ENCODE assay signal across 8 cellular contexts in the genomic region with DNA sequence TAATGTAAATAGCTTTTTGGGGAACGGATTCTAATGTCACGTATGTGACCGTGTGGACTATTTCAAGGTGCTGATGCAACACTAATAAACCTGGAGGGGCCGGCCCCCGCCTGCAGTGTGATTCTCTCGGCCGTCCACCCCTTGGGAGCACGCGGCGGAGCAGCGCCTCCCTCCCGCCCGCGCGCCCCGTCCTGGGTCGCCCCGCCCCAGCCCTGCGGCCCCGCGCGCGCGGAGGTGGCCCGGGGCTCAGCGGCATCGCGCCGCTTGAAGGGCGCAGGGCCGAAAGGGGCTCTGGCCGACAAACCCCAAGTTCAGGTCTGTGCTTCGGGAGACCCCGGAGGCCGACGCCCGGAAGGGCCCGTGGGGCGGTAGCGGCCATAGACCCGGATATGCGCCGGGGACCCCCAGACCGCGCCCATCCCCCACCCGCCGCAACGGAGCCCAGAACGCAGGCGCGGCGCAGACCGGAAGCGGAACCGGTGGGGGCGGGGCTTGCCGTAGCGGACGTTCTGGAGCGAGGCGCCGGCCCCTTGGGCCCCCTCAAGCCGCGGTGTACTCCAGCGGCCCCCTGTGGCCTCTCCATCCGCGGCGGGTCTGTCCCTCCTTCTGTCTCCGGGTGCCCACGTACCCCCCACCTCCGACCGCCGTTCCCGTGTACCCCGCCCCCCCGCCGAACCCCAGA. TPM values are rescaled to one million over a fixed set of nuclear protein-coding genes. Genes with fewer than 3 reads are reported as not detected.
DNase-seq lines count a peak whose midpoint lies in the region; ATAC-seq and TF ChIP-seq lines count a peak whose summit lies in the region.

Gene TEX22 (plus strand): TSS at position 495 of the 682 bp plus-strand sequence. CDS start 803 bp downstream, outside the sequence.

- peak within 1 kb of the TSS; percentile 97 for H3K4me2 ChIP-seq in OCI-LY7 (ENCODE audit: low read length)

- peak; percentile 76 for ATAC-seq in GM21360 (IDR thresholded peaks at IDR 0.05; ENCODE audit: unreplicated experiment)

- BruUV-seq in OCI-LY7 (replicated peaks; lab: Mats Ljungman, UMichigan) = TSS peak; percentile 90

- peak within 1 kb of the TSS; percentile 67 for H3K4me3 ChIP-seq in HUES48 (ENCODE audit: low read depth, low read length)
- peak within 1 kb of the TSS; percentile 86 for H3K4me3 ChIP-seq in OCI-LY7 (ENCODE audit: low read depth, low read length, poor library complexity, severe bottlenecking)
- peak within 1 kb of the TSS; percentile 66 to 83 for H3K4me3 ChIP-seq in muscle layer of duodenum (ENCODE audit: low read depth in 1 of 2, low read length in 2 of 2)

- H4K20me1 ChIP-seq in OCI-LY7 (ENCODE audit: insufficient read depth, low read length) = no peaks in the 10 kb centered on the region

- peak; percentile 73 for TF ChIP-seq POLR2A in erythroblast (IDR thresholded peaks at IDR 0.05; ENCODE audit: low read length)

- peak; percentile 69 for DNase-seq in CMK (ENCODE audit: low read depth)
- peak; percentile 93 for DNase-seq in OCI-LY7 (ENCODE audit: low spot score)
- DNase-seq in activated T-cell treated with anti-CD3 and anti-CD28 coated beads for 4 hours = peak; percentile 93
- peak; percentile 90 to 93 for DNase-seq in erythroblast (lab: John Stamatoyannopoulos, UW)
- peak; percentile 86 to 89 for DNase-seq in stimulated activated CD8-positive, alpha-beta memory T cell treated with anti-CD3 and anti-CD28 coated beads, Interleukin-7, amount 100 ng/mL, for 1 hour (ENCODE audit: low read depth in 2 of 2)

- 0 out of 2 replicates have a peak, but pooled peaks cover 4% of the 10 kb centered on the region for H3K4me1 ChIP-seq in HUES48 (ENCODE audit: control insufficient read depth, insufficient read depth, low read length)
- peaks cover 23% of the 10 kb centered on the region for H3K4me1 ChIP-seq in OCI-LY7 (ENCODE audit: insufficient read depth, low read length, poor library complexity, severe bottlenecking)
- peaks cover 10 to 23% of the 10 kb centered on the region in 2 donors for H3K4me1 ChIP-seq in muscle layer of duodenum (ENCODE audit: control insufficient read depth in 1 of 2, insufficient read depth in 2 of 2, low read length in 2 of 2)

- intact Hi-C loops in OCI-LY7 (cut with micrococcal nuclease; ENCODE audit: unreplicated experiment) = loop anchor here (1.0 to 2.0 kb wide), 2 partner anchors 27 to 93 kb away; partner anchors contain the start of gene TEDC1

- peaks cover 9% of the 10 kb centered on the region for H3K36me3 ChIP-seq in HUES48 (ENCODE audit: control insufficient read depth, insufficient read depth, low read length)
- H3K36me3 ChIP-seq in OCI-LY7 (ENCODE audit: insufficient read depth, low read length) = peaks cover 21% of the 10 kb centered on the region
- peaks cover 7 to 26% of the 10 kb centered on the region in 2 donors for H3K36me3 ChIP-seq in muscle layer of duodenum (ENCODE audit: control insufficient read depth in 1 of 2, insufficient read depth in 2 of 2, low read length in 2 of 2)

- H2AFZ ChIP-seq in OCI-LY7 (ENCODE audit: low read length) = peak within 1 kb of the TSS; percentile 94

- H3K9ac ChIP-seq in HUES48 (ENCODE audit: low read depth, low read length) = peak within 1 kb of the TSS; percentile 73

- peaks cover 14% of the 10 kb centered on the region for H3K79me2 ChIP-seq in OCI-LY7 (ENCODE audit: insufficient read depth, low read depth, low read length)

- peak; percentile 61 for TF ChIP-seq CTCF in OCI-LY7 (conservative IDR thresholded peaks at IDR 0.05; ENCODE audit: low read length)

- peaks cover 31% of the 10 kb centered on the region for H3K9me3 ChIP-seq in HUES48 (ENCODE audit: control insufficient read depth, insufficient read depth, low read length)
- H3K9me3 ChIP-seq in OCI-LY7 (ENCODE audit: low read length) = no peaks in the 10 kb centered on the region
- peaks cover 0 to 3% of the 10 kb centered on the region in 2 donors for H3K9me3 ChIP-seq in muscle layer of duodenum (ENCODE audit: control insufficient read depth in 1 of 2, low read length in 2 of 2)

- POLR2A ChIA-PET in OCI-LY7 (lab: Charles Lee) = no interaction called here

- H3K27ac ChIP-seq in HUES48 (ENCODE audit: low read depth, low read length) (peak within 1 kb of the TSS; percentile 73), OCI-LY7 (ENCODE audit: low read depth, low read length, poor library complexity, severe bottlenecking) (peak within 1 kb of the TSS; percentile 61), muscle layer of duodenum (ENCODE audit: low read length) (peak within 1 kb of the TSS; percentile 31)

- H3K27me3 ChIP-seq in HUES48 (ENCODE audit: control insufficient read depth, insufficient read depth, low read length) (peaks cover 12% of the 10 kb centered on the region), muscle layer of duodenum (ENCODE audit: low read depth, low read length) (no peaks in the 10 kb centered on the region)

- no peaks in the 10 kb centered on the region for H3K9me2 ChIP-seq in OCI-LY7 (ENCODE audit: insufficient read depth, low read length)

- CTCF ChIA-PET in OCI-LY7 (lab: Charles Lee; ENCODE audit: unreplicated experiment) = no interaction called here

RNA-seq across cellular contexts. Expression of gene TEX22, which starts in this region (rescaled TPM):
- 1.3 and 2.3 TPM in 2 replicates for total RNA-seq in OCI-LY7 (2014; rRNA removed; shearing (Covaris generic))
- 9.2 and 12.2 TPM in 2 replicates for total RNA-seq in OCI-LY7 (2022)

Comparison
In these comparisons a context has a peak if more than half of its experiments do, and no peak if none do; other contexts are left out.
1. Peak in every context shown above with its lines: DNase-seq, ATAC-seq, H3K4me3 ChIP-seq and H3K27ac ChIP-seq.